Comparison of ENCODE assay signal across 8 cellular contexts in the genomic region with DNA sequence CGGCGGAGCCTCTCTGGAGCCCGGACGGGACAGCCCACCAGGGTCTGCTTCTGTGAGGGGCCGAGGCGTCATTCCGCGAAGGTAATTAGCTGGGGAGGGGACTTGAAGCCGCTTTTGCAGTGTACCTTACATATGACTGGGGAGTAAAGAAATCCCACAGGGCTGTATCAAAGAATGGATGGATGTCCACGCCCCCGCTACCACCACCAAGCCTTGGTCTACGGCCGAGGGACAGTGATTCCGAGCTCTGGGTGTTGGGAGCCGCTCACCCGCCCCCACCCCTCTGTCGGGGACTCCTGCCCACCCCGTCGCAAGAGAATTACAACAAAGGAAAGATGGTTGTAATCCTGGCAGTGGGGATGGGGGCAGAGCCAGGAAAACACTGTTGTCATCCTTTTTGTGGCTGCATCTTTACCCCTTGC. TPM values are rescaled to one million over a fixed set of nuclear protein-coding genes. Genes with fewer than 3 reads are reported as not detected.
DNase-seq lines count a peak whose midpoint lies in the region; ATAC-seq, FAIRE-seq and TF ChIP-seq lines count a peak whose summit lies in the region.

No MANE protein-coding gene starts in this region.

- H3K4me2 ChIP-seq in A549, result peak overlapping the region; percentile 94

- no peak for TF ChIP-seq EP300 in A549 (IDR thresholded peaks at IDR 0.05)

- no peaks in the 10 kb centered on the region for H3K36me3 ChIP-seq in endocrine pancreas (ENCODE audit: control insufficient read depth, insufficient read depth, low read length)

- TF ChIP-seq CTCF in A549 (IDR thresholded peaks at IDR 0.05) (no peak), GM13977 (IDR thresholded peaks at IDR 0.05; ENCODE audit: extremely low read depth, insufficient read depth, missing control alignments) (no peak)

- H3K4me3 ChIP-seq in A549 (peak overlapping the region; percentile 78), endocrine pancreas (ENCODE audit: control insufficient read depth, insufficient read depth, low read length) (peak overlapping the region; percentile 54), mononuclear cell (ENCODE audit: low read length) (peak overlapping the region; percentile 60)

- peaks cover 21% of the 10 kb centered on the region; the same call in 2 of the 3 replicates for H3K4me1 ChIP-seq in A549
- H3K4me1 ChIP-seq in endocrine pancreas (ENCODE audit: control insufficient read depth, insufficient read depth, low read length), result peaks cover 30% of the 10 kb centered on the region
- peaks cover 22% of the 10 kb centered on the region for H3K4me1 ChIP-seq in mononuclear cell (ENCODE audit: insufficient read depth, low read length)

- no peaks in the 10 kb centered on the region for H3K9me3 ChIP-seq in A549
- H3K9me3 ChIP-seq in endocrine pancreas (ENCODE audit: control insufficient read depth, low read length), result no peaks in the 10 kb centered on the region
- no peaks in the 10 kb centered on the region for H3K9me3 ChIP-seq in mononuclear cell (ENCODE audit: low read depth, low read length)

- H3K27me3 ChIP-seq in endocrine pancreas (ENCODE audit: control insufficient read depth, insufficient read depth, low read length) (no peaks in the 10 kb centered on the region), mononuclear cell (ENCODE audit: insufficient read depth, low read length) (no peaks in the 10 kb centered on the region)

- no peak for TF ChIP-seq RAD21 in A549 (conservative IDR thresholded peaks at IDR 0.05 in 1 of 2, IDR thresholded peaks at IDR 0.05 in 1 of 2)

- POLR2A ChIA-PET in A549 (lab: Yijun Ruan, JAX), result interaction anchor here (0.9 to 3.0 kb wide), 2 partner anchors 78 to 81 kb away, joined by 7 to 69 read pairs; a partner anchor contains a TSS

- DNase-seq in A549 (ENCODE audit: low read depth in 1 of 2, low spot score in 1 of 2) (peak in 1 of 2 experiments; percentile 33), GM13977 (ENCODE audit: low spot score) (peak; percentile 32), RPMI7951 (ENCODE audit: low read depth) (peak; percentile 35), NCI-H774 (lab: John Stamatoyannopoulos, UW) (no peak), NCI-H1092 (lab: John Stamatoyannopoulos, UW) (no peak)

- FAIRE-seq in A549 (lab: Jason Lieb, UNC), result no peak

- H3K27ac ChIP-seq in A549, result peak overlapping the region; percentile 98 to 100

- WGBS in A549 (ENCODE audit: missing lambda C conversion rate), result 0% methylated on average over 10 of the region's 19 CpGs

- in situ Hi-C loops in GM13977 (cut with MboI; ENCODE audit: low pct_unique_long_range_greater_than_20kb, low sequenced_read_pairs, unreplicated experiment), result no loop called here

- no peak for TF ChIP-seq POLR2A in A549 (IDR thresholded peaks at IDR 0.05; ENCODE audit: low read length)

- peak; percentile 44 to 69 for ATAC-seq in A549
- ATAC-seq in HG02981 (IDR thresholded peaks at IDR 0.05; ENCODE audit: unreplicated experiment), result peak; percentile 9

- H3K9ac ChIP-seq in endocrine pancreas (ENCODE audit: control insufficient read depth, insufficient read depth, low read length), result peak overlapping the region; percentile 73

- CTCF ChIA-PET in A549 (lab: Yijun Ruan, JAX), result interaction anchor here (1.2 kb wide), 1 partner anchor 10 kb away, joined by 3 read pairs; no protein-coding TSS in a partner anchor

TF ChIP-seq in A549, 52 proteins besides CTCF, POLR2A, EP300 and RAD21 (continues in another document):
- TF ChIP-seq, protein P1, sequence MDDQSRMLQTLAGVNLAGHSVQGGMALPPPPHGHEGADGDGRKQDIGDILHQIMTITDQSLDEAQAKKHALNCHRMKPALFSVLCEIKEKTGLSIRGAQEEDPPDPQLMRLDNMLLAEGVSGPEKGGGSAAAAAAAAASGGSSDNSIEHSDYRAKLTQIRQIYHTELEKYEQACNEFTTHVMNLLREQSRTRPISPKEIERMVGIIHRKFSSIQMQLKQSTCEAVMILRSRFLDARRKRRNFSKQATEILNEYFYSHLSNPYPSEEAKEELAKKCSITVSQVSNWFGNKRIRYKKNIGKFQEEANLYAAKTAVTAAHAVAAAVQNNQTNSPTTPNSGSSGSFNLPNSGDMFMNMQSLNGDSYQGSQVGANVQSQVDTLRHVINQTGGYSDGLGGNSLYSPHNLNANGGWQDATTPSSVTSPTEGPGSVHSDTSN (IDR thresholded peaks at IDR 0.05), result no peak
- TF ChIP-seq, protein P2, sequence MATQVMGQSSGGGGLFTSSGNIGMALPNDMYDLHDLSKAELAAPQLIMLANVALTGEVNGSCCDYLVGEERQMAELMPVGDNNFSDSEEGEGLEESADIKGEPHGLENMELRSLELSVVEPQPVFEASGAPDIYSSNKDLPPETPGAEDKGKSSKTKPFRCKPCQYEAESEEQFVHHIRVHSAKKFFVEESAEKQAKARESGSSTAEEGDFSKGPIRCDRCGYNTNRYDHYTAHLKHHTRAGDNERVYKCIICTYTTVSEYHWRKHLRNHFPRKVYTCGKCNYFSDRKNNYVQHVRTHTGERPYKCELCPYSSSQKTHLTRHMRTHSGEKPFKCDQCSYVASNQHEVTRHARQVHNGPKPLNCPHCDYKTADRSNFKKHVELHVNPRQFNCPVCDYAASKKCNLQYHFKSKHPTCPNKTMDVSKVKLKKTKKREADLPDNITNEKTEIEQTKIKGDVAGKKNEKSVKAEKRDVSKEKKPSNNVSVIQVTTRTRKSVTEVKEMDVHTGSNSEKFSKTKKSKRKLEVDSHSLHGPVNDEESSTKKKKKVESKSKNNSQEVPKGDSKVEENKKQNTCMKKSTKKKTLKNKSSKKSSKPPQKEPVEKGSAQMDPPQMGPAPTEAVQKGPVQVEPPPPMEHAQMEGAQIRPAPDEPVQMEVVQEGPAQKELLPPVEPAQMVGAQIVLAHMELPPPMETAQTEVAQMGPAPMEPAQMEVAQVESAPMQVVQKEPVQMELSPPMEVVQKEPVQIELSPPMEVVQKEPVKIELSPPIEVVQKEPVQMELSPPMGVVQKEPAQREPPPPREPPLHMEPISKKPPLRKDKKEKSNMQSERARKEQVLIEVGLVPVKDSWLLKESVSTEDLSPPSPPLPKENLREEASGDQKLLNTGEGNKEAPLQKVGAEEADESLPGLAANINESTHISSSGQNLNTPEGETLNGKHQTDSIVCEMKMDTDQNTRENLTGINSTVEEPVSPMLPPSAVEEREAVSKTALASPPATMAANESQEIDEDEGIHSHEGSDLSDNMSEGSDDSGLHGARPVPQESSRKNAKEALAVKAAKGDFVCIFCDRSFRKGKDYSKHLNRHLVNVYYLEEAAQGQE (IDR thresholded peaks at IDR 0.05), result no peak
- TF ChIP-seq HDAC2 (IDR thresholded peaks at IDR 0.05), result no peak
- no peak for TF ChIP-seq CBX8 (IDR thresholded peaks at IDR 0.05)
- TF ChIP-seq RARB (CRISPR knock-in tag; IDR thresholded peaks at IDR 0.05), result no peak
- no peak for TF ChIP-seq SMC3 (IDR thresholded peaks at IDR 0.05)
- TF ChIP-seq TFCP2L1 (CRISPR knock-in tag; IDR thresholded peaks at IDR 0.05), result no peak
- TF ChIP-seq, protein P3, sequence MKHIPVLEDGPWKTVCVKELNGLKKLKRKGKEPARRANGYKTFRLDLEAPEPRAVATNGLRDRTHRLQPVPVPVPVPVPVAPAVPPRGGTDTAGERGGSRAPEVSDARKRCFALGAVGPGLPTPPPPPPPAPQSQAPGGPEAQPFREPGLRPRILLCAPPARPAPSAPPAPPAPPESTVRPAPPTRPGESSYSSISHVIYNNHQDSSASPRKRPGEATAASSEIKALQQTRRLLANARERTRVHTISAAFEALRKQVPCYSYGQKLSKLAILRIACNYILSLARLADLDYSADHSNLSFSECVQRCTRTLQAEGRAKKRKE (CRISPR knock-in tag; IDR thresholded peaks at IDR 0.05; ENCODE audit: low read depth), result no peak
- TF ChIP-seq, protein P4, sequence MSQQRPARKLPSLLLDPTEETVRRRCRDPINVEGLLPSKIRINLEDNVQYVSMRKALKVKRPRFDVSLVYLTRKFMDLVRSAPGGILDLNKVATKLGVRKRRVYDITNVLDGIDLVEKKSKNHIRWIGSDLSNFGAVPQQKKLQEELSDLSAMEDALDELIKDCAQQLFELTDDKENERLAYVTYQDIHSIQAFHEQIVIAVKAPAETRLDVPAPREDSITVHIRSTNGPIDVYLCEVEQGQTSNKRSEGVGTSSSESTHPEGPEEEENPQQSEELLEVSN (IDR thresholded peaks at IDR 0.05; ENCODE audit: borderline replicate concordance, low read depth), result no peak
- TF ChIP-seq CEBPB (IDR thresholded peaks at IDR 0.05), result no peak
- no peak for TF ChIP-seq FOSB (CRISPR knock-in tag; IDR thresholded peaks at IDR 0.05)
- no peak for TF ChIP-seq MAFK (IDR thresholded peaks at IDR 0.05; ENCODE audit: partially characterized antibody)
- TF ChIP-seq BHLHE40 (IDR thresholded peaks at IDR 0.05; ENCODE audit: low read depth, low read length), result no peak
- TF ChIP-seq EHMT2 (IDR thresholded peaks at IDR 0.05; ENCODE audit: low read depth), result no peak
- TF ChIP-seq MAZ (IDR thresholded peaks at IDR 0.05; ENCODE audit: borderline replicate concordance, low read depth, low read length), result no peak
- no peak for TF ChIP-seq HOXA7 (CRISPR knock-in tag; IDR thresholded peaks at IDR 0.05)
- TF ChIP-seq, protein P5, sequence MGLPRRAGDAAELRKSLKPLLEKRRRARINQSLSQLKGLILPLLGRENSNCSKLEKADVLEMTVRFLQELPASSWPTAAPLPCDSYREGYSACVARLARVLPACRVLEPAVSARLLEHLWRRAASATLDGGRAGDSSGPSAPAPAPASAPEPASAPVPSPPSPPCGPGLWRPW (IDR thresholded peaks at IDR 0.05), result no peak
- TF ChIP-seq ZNF302 (CRISPR knock-in tag; IDR thresholded peaks at IDR 0.05), result no peak

RNA-seq across cellular contexts. Expression of a gene that starts 0.8 kb away (rescaled TPM):
- 8.5 and 10.4 TPM in 2 replicates for polyA plus RNA-seq in A549 (2011; rRNA removed)
- 1.9 and 2.1 TPM in 2 replicates for polyA plus RNA-seq in A549 (2012; cell fraction: cytosol; rRNA removed)
- polyA plus RNA-seq in A549 (2012; cell fraction: nucleus; rRNA removed), result 1.5 and 2.5 TPM in 2 replicates
- 7.7 to 8.3 TPM (median 8.0 TPM) in 3 replicates for polyA plus RNA-seq in A549 (2017; fragmentation: RNase III; extraction: RNeasy Plus Mini Kit Qiagen cat#74134 plus additional on column Dnase treatment)
- 6.1 and 7.2 TPM in 2 replicates for polyA minus RNA-seq in A549 (2011; rRNA and poly(A)+ RNA removed)
- 9.2 and 12.1 TPM in 2 replicates for total RNA-seq in RPMI7951 (2014; rRNA removed; shearing (Covaris generic))
- total RNA-seq in mononuclear cell, result 4.0 TPM

Comparison
In these comparisons a context has a peak if more than half of its experiments do, and no peak if none do; other contexts are left out.
1. DNase-seq: peak in GM13977 (single experiment) and RPMI7951 (single experiment); none in NCI-H774 (single experiment) and NCI-H1092 (single experiment).
2. Peak in every context shown above with its lines, with median percentiles within 50 percentile points of each other: H3K4me3 ChIP-seq.